8 cellular contexts compared by ENCODE assay signal in the genomic region with DNA sequence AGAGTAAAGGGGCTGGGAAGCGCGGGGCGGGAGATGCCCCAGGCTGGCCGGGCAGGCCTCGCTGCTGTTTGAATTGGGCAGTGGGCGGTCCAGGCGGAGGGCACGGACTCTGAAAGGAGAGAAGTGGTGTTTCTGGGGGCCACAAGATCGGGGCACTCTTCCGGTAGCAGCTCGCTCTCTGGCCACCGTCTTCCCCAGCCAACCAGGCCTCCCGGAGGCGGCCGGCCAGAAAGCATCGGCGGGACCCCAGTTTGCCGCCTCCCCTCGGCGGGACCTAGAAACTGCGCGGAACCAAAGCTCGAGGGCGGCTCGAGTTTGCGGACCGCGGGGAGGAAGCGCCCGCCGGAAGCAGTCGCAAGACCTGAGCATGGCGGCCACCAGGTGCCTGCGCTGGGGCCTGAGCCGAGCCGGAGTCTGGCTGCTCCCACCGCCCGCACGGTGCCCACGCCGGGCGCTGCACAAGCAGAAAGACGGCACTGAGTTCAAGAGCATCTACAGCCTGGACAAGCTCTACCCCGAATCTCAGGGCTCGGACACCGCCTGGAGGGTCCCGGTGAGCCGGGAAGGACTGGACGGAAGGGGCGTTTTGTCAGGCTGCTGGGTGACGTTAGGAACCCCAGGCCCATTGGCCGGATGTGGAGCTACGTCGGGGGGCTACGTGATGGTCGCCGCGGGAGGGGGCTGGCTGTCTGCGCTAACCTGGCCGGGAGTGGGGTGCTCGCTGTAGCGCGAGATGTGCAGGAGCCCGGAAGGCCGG. TPM values are rescaled to one million over a fixed set of nuclear protein-coding genes. Genes with fewer than 3 reads are reported as not detected.
DNase-seq lines count a peak whose midpoint lies in the region; ATAC-seq and TF ChIP-seq lines count a peak whose summit lies in the region.

MRPL58 (plus strand) TSS at position 351 of the 757 bp plus-strand sequence; CDS start at position 368, 17 bp downstream.

- H3K36me3 ChIP-seq in ascending aorta (peaks cover 3 to 10% of the 10 kb centered on the region in 2 donors), aorta (ENCODE audit: control insufficient read depth in 1 of 2, insufficient read depth in 2 of 2, low read length in 1 of 2) (no peaks in the 10 kb centered on the region)

- DNase-seq in GM13977 (ENCODE audit: low spot score) (peak; percentile 94), NCI-H1436 treated with DMSO at 0.1 percent for 48 hours (lab: John Stamatoyannopoulos, UW) (peak; percentile 49), ascending aorta (ENCODE audit: low spot score in 2 of 2) (peak in 1 of 2 donors; percentile 89), hepatic stellate cell (ENCODE audit: low spot score) (peak; percentile 88), renal cortical epithelial cell (ENCODE audit: low read depth) (peak; percentile 54), aorta (peak; percentile 88 to 94)

- intact Hi-C loops in T-helper 2 cell treated with Interferon-gamma antibody and Interleukin-4, amounts not matched to agents 100 ng/mL and 5 ng/mL, for 36 hours (cut with micrococcal nuclease), result loop anchor here (1.0 to 5.0 kb wide), 3 partner anchors 21 to 40 kb away; partner anchors contain the start of genes CDR2L and HID1
- intact Hi-C loops in ascending aorta (cut with DNase I) (loop anchor here (1.0 kb wide), 3 partner anchors 20 to 51 kb away; no protein-coding TSS in a partner anchor), aorta (cut with DNase I) (loop anchor here (5.0 kb wide), 1 partner anchor 50 kb away; no protein-coding TSS in a partner anchor)

- ATAC-seq in HG02798 (IDR thresholded peaks at IDR 0.05; ENCODE audit: poor library complexity, unreplicated experiment) (peak; percentile 88), aorta (ENCODE audit: low FRiP score) (peak; percentile 98)

- TF ChIP-seq CTCF in GM13977 (IDR thresholded peaks at IDR 0.05; ENCODE audit: extremely low read depth, insufficient read depth, missing control alignments) (peak; percentile 30), ascending aorta (IDR thresholded peaks at IDR 0.05) (peak; percentile 59 to 66 (median 63))

- in situ Hi-C loops in GM13977 (cut with MboI; ENCODE audit: low pct_unique_long_range_greater_than_20kb, low sequenced_read_pairs, unreplicated experiment), result no loop called here

- no peaks in the 10 kb centered on the region for H3K27me3 ChIP-seq in ascending aorta
- no peaks in the 10 kb centered on the region for H3K27me3 ChIP-seq in aorta (ENCODE audit: control insufficient read depth in 1 of 2, insufficient read depth in 2 of 2, low read length in 1 of 2)

- WGBS in aorta, 2 donors, result 1% methylated on average over 64 to 65 of the region's 65 CpGs

- no peaks in the 10 kb centered on the region for H3K9me3 ChIP-seq in ascending aorta
- H3K9me3 ChIP-seq in aorta (ENCODE audit: control insufficient read depth, low read length), result no peaks in the 10 kb centered on the region

- H3K4me1 ChIP-seq in ascending aorta (peaks cover 4 to 18% of the 10 kb centered on the region in 2 donors), aorta (ENCODE audit: control insufficient read depth in 1 of 2, insufficient read depth in 2 of 2, low read length in 2 of 2) (peaks cover 0 to 4% of the 10 kb centered on the region in 2 donors)

- H3K27ac ChIP-seq in ascending aorta (peak within 1 kb of the TSS; percentile 83 to 91), aorta (ENCODE audit: low read depth in 1 of 2, low read length in 2 of 2) (peak within 1 kb of the TSS in 1 of 2 donors; percentile 71)

- H3K4me3 ChIP-seq in ascending aorta (peak within 1 kb of the TSS; percentile 68 to 88), aorta (ENCODE audit: low read length in 2 of 2) (peak within 1 kb of the TSS; percentile 22 to 85)

RNA-seq across cellular contexts. Expression of gene MRPL58, which starts in this region (rescaled TPM):
- 52.9 and 55.5 TPM in 2 replicates for total RNA-seq in T-helper 2 cell treated with Interferon-gamma antibody and Interleukin-4, amounts not matched to agents 100 ng/mL and 5 ng/mL, for 36 hours
- total RNA-seq in ascending aorta (14.5 TPM), renal cortical epithelial cell (19.9 and 40.8 TPM in 2 replicates), aorta (10 to 100 TPM; 16.6 to 17.4 TPM)
- 10 to 100 TPM; 25.2 to 31.2 TPM for polyA plus RNA-seq in aorta
